12 cellular contexts compared by ENCODE assay signal in the genomic region with DNA sequence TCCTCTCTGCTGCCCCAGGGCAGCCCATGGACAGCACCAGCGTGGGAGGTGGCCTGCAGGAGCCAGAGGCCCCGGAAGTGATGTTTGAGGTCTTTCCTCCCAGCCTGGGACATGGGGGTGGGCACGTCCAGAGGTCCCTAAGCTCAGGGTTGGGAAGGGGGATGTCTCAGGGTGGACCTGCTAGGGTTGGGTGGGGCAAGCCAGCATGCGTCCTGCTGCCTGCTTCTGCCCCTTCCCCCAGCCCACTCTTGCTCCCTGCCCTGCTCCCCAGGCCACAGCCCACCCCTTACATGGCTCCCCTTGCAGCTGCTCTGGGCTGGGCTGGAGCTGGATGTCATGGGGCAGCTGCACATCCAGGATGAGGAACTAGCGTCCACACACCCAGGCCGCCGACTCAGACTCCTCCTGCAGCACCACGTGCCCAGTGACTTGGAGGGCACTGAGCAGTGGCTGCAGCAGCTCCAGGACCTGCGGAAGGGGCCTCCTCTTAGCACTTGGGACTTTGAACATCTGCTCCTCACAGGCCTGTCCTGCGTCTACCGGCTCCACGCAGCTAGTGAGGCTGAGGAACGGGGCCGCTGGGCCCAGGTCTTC. TPM values are rescaled to one million over a fixed set of nuclear protein-coding genes. Genes with fewer than 3 reads are reported as not detected.
DNase-seq lines count a peak whose midpoint lies in the region; ATAC-seq and TF ChIP-seq lines count a peak whose summit lies in the region.
"Had no signal": no experiment of that assay in that cellular context is flagged by ENCODE, and none has a peak within 500 bp of the region (broad histone marks: within the 10 kb centered on the region; RNA-seq: fewer than 3 reads in every experiment).

No MANE protein-coding gene starts in this region.

- H3K9me3 ChIP-seq in SK-N-SH, result no peaks in the 10 kb centered on the region
- H3K9me3 ChIP-seq in upper lobe of left lung, result no peaks in the 10 kb centered on the region

- H4K20me1 ChIP-seq in SK-N-SH (ENCODE audit: insufficient read depth), result no peaks in the 10 kb centered on the region

- H3K27ac Mint-ChIP-seq in effector memory CD8-positive, alpha-beta T cell, result peak overlapping the region; percentile 10 to 38
- H3K27ac Mint-ChIP-seq: T-helper 1 cell treated with Interleukin-12 subunit alpha and Interleukin-12 subunit beta and Interleukin-4 antibody, amounts not matched to agents 30 μg/mL and 1 μg/mL, for 36 hours had no signal

- TF ChIP-seq POLR2A in upper lobe of left lung (IDR thresholded peaks at IDR 0.05), result peak in 1 of 4 donors; percentile 44

- no peak overlapping the region for H3K9ac ChIP-seq in SK-N-SH

- H3K36me3 Mint-ChIP-seq in effector memory CD8-positive, alpha-beta T cell (ENCODE audit: insufficient read depth), result peaks cover 31% of the 10 kb centered on the region

- H3K4me1 Mint-ChIP-seq in effector memory CD8-positive, alpha-beta T cell (ENCODE audit: low read depth in 2 of 2), result peaks cover 0 to 2% of the 10 kb centered on the region in 2 donors

- H3K27me3 ChIP-seq in SK-N-SH (ENCODE audit: insufficient read depth), result peaks cover under 1% of the 10 kb centered on the region; the same call in 1 of the 2 replicates
- H3K27me3 ChIP-seq in upper lobe of left lung, result peaks cover 0 to 14% (median 4%) of the 10 kb centered on the region in 4 donors

- ATAC-seq in SK-N-SH treated with all-trans-retinoic acid at 6 μM for 48 hours (0 out of 3 replicates have a peak, but pooled peaks have one; percentile 11), upper lobe of left lung (ENCODE audit: low FRiP score in 2 of 2) (peak; percentile 64 to 74), HG03460 (IDR thresholded peaks at IDR 0.05; ENCODE audit: unreplicated experiment) (no peak)
- no peak for ATAC-seq in effector memory CD8-positive, alpha-beta T cell (replicated peaks)

- H2AFZ ChIP-seq in SK-N-SH (ENCODE audit: low read depth), result no peak overlapping the region

- H3K4me1 ChIP-seq in SK-N-SH (ENCODE audit: control insufficient read depth in 1 of 2, insufficient read depth in 2 of 2, low read depth in 1 of 2, low read length in 1 of 2) (no peaks in the 10 kb centered on the region), upper lobe of left lung (peaks cover 0 to 16% (median 1%) of the 10 kb centered on the region in 4 donors)

- H3K27ac ChIP-seq in SK-N-SH (ENCODE audit: low read depth in 2 of 2, low read length in 1 of 2) (no peak overlapping the region), upper lobe of left lung (peak overlapping the region in 1 of 4 donors; percentile 26)
- H3K27ac ChIP-seq: 22Rv1 had no signal

- H3K9me3 Mint-ChIP-seq in effector memory CD8-positive, alpha-beta T cell, result no peaks in the 10 kb centered on the region
- H3K9me3 Mint-ChIP-seq: T-helper 1 cell treated with Interleukin-12 subunit alpha and Interleukin-12 subunit beta and Interleukin-4 antibody, amounts not matched to agents 30 μg/mL and 1 μg/mL, for 36 hours had no signal

- peaks cover 13 to 14% of the 10 kb centered on the region in 2 experiments for H3K36me3 ChIP-seq in SK-N-SH (replicated peaks in 1 of 2; ENCODE audit: control insufficient read depth in 1 of 2, insufficient read depth in 2 of 2, low read length in 1 of 2)
- H3K36me3 ChIP-seq in upper lobe of left lung, result peaks cover 11 to 25% (median 23%) of the 10 kb centered on the region in 4 donors

- DNase-seq in SK-N-SH, result no peak
- DNase-seq in effector memory CD8-positive, alpha-beta T cell, result no peak
- DNase-seq in myocyte (ENCODE audit: low read depth), result peak; percentile 86
- peak in 1 of 2 donors; percentile 70 for DNase-seq in upper lobe of left lung
- no peak for DNase-seq in activated T-cell treated with anti-CD3 and anti-CD28 coated beads, Interleukin-2, amount 50 U/mL, for 1 hour
- no peak for DNase-seq in NCI-H345 treated with DMSO at 0.1 percent for 48 hours (lab: John Stamatoyannopoulos, UW; ENCODE audit: unreplicated experiment)
- DNase-seq: glutamatergic neuron, NCI-H526 treated with DMSO at 0.1 percent for 48 hours had no signal

- POLR2A ChIA-PET in SK-N-SH (lab: Yijun Ruan, JAX), result no interaction called here

- H3K27me3 Mint-ChIP-seq in effector memory CD8-positive, alpha-beta T cell, result peaks cover 0 to 12% of the 10 kb centered on the region in 2 donors

- no peak for TF ChIP-seq RAD21 in SK-N-SH (IDR thresholded peaks at IDR 0.05; ENCODE audit: low read length)

- H3K9me2 ChIP-seq in SK-N-SH, result no peaks in the 10 kb centered on the region

- 90% methylated on average over 7 of the region's 14 CpGs for WGBS in SK-N-SH (ENCODE audit: low lambda C conversion rate)
- WGBS in upper lobe of left lung, 2 donors, result 48 to 66% methylated on average over 4 to 14 of the region's 14 CpGs

- no peaks in the 10 kb centered on the region for H3F3A ChIP-seq in SK-N-SH (replicated peaks; ENCODE audit: insufficient read depth)

- H3K4me3 ChIP-seq in SK-N-SH (ENCODE audit: low read depth in 2 of 2, low read length in 1 of 2), result no peak overlapping the region
- H3K4me3 ChIP-seq in upper lobe of left lung, result no peak overlapping the region

- H3K4me3 Mint-ChIP-seq in effector memory CD8-positive, alpha-beta T cell, result no peak overlapping the region
- H3K4me3 Mint-ChIP-seq: T-helper 1 cell treated with Interleukin-12 subunit alpha and Interleukin-12 subunit beta and Interleukin-4 antibody, amounts not matched to agents 30 μg/mL and 1 μg/mL, for 36 hours had no signal

- CTCF ChIA-PET in SK-N-SH (lab: Yijun Ruan, JAX), result interaction anchor here (1.1 kb wide), 1 partner anchor 29 kb away, joined by 3 read pairs; no protein-coding TSS in a partner anchor

- no peak overlapping the region for H3K4me2 ChIP-seq in SK-N-SH

- H3K79me2 ChIP-seq in SK-N-SH (ENCODE audit: insufficient read depth), result no peaks in the 10 kb centered on the region

- TF ChIP-seq CTCF in SK-N-SH (IDR thresholded peaks at IDR 0.05) (no peak), upper lobe of left lung (IDR thresholded peaks at IDR 0.05) (no peak)

- TF ChIP-seq EP300 in SK-N-SH (IDR thresholded peaks at IDR 0.05; ENCODE audit: borderline replicate concordance in 1 of 2, low read depth in 1 of 2, low read length in 1 of 2) (no peak), upper lobe of left lung (IDR thresholded peaks at IDR 0.05) (no peak)

TF ChIP-seq in SK-N-SH treated with all-trans-retinoic acid at 6 μM for 48 hours, 23 proteins besides CTCF, POLR2A, EP300 and RAD21 (continues in another document):
- TF ChIP-seq GLIS3 (CRISPR knock-in tag; IDR thresholded peaks at IDR 0.05), result no peak
- no peak for TF ChIP-seq ZNF565 (CRISPR knock-in tag; conservative IDR thresholded peaks at IDR 0.05; ENCODE audit: low read depth)
- no peak for TF ChIP-seq BACH2 (CRISPR knock-in tag; IDR thresholded peaks at IDR 0.05; ENCODE audit: borderline replicate concordance)

TF ChIP-seq in SK-N-SH, 30 proteins besides CTCF, POLR2A, EP300 and RAD21 (continues in another document):
- TF ChIP-seq, protein P1, sequence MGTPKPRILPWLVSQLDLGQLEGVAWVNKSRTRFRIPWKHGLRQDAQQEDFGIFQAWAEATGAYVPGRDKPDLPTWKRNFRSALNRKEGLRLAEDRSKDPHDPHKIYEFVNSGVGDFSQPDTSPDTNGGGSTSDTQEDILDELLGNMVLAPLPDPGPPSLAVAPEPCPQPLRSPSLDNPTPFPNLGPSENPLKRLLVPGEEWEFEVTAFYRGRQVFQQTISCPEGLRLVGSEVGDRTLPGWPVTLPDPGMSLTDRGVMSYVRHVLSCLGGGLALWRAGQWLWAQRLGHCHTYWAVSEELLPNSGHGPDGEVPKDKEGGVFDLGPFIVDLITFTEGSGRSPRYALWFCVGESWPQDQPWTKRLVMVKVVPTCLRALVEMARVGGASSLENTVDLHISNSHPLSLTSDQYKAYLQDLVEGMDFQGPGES (IDR thresholded peaks at IDR 0.05; ENCODE audit: low read depth, low read length), result no peak
- TF ChIP-seq, protein P2, sequence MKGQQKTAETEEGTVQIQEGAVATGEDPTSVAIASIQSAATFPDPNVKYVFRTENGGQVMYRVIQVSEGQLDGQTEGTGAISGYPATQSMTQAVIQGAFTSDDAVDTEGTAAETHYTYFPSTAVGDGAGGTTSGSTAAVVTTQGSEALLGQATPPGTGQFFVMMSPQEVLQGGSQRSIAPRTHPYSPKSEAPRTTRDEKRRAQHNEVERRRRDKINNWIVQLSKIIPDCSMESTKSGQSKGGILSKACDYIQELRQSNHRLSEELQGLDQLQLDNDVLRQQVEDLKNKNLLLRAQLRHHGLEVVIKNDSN (IDR thresholded peaks at IDR 0.05; ENCODE audit: borderline replicate concordance, low read depth), result no peak
- no peak for TF ChIP-seq JUND (IDR thresholded peaks at IDR 0.05)

RNA-seq across cellular contexts. Expression of a gene that starts 1.4 kb away (rescaled TPM):
- not detected in 2 replicates for polyA plus RNA-seq in SK-N-SH (2012; rRNA removed)
- not detected in 2 replicates for polyA plus RNA-seq in SK-N-SH (2012; cell fraction: cytosol; rRNA removed)
- 0.22 and 0.30 TPM in 2 replicates for polyA plus RNA-seq in SK-N-SH (2012; cell fraction: nucleus; rRNA removed)
- total RNA-seq in myocyte (1.8 and 2.8 TPM in 2 replicates), upper lobe of left lung (under 1 TPM in 2 of 6 donors, not detected in 4; 0.14 to 0.30 TPM)
- polyA plus RNA-seq in myocyte (2012), result 3.5 TPM

RNA-seq across cellular contexts. Expression of a gene that starts 6.4 kb away (rescaled TPM):
- polyA plus RNA-seq in SK-N-SH (2012; rRNA removed), result 0.06 and 0.08 TPM in 2 replicates
- polyA plus RNA-seq in SK-N-SH (2012; cell fraction: cytosol; rRNA removed), result 0.05 and 0.13 TPM in 2 replicates
- polyA plus RNA-seq in SK-N-SH (2012; cell fraction: nucleus; rRNA removed), result 0.26 and 0.53 TPM in 2 replicates
- total RNA-seq in myocyte (0.13 and 0.16 TPM in 2 replicates), upper lobe of left lung (1 to 10 TPM in 1 of 6 donors, under 1 TPM in 3, not detected in 2; 0.46 to 2.1 (median 0.78) TPM)
- polyA plus RNA-seq in myocyte (2012), result 0.24 TPM

RNA-seq across cellular contexts. Expression of a gene that starts 9.0 kb away (rescaled TPM):
- polyA plus RNA-seq in SK-N-SH (2012; rRNA removed), result 150 and 163 TPM in 2 replicates
- polyA plus RNA-seq in SK-N-SH (2012; cell fraction: cytosol; rRNA removed), result 143 and 146 TPM in 2 replicates
- 184 and 200 TPM in 2 replicates for polyA plus RNA-seq in SK-N-SH (2012; cell fraction: nucleus; rRNA removed)
- total RNA-seq in myocyte (111 and 133 TPM in 2 replicates), upper lobe of left lung (10 to 100 TPM; 42.5 to 92.6 (median 72.2) TPM)
- 111 TPM for polyA plus RNA-seq in myocyte (2012)

RNA-seq across cellular contexts. Expression of a gene that starts 9.1 kb away (rescaled TPM):
- 16.8 and 24.6 TPM in 2 replicates for polyA plus RNA-seq in SK-N-SH (2012; rRNA removed)
- 12.0 and 18.8 TPM in 2 replicates for polyA plus RNA-seq in SK-N-SH (2012; cell fraction: cytosol; rRNA removed)
- polyA plus RNA-seq in SK-N-SH (2012; cell fraction: nucleus; rRNA removed), result 12.1 and 17.0 TPM in 2 replicates
- total RNA-seq in myocyte, result 20.8 and 24.1 TPM in 2 replicates
- polyA plus RNA-seq in myocyte (2012), result 24.0 TPM
- total RNA-seq in upper lobe of left lung, result 10 to 100 TPM in 5 of 6 donors, 1 to 10 TPM in 1; 3.1 to 22.2 (median 17.4) TPM

RNA-seq across cellular contexts. Expression of a gene that starts 22.4 kb away (rescaled TPM):
- 64.4 and 69.0 TPM in 2 replicates for polyA plus RNA-seq in SK-N-SH (2012; rRNA removed)
- polyA plus RNA-seq in SK-N-SH (2012; cell fraction: cytosol; rRNA removed), result 58.8 and 68.7 TPM in 2 replicates
- 29.0 and 31.1 TPM in 2 replicates for polyA plus RNA-seq in SK-N-SH (2012; cell fraction: nucleus; rRNA removed)
- total RNA-seq in myocyte (79.1 and 79.7 TPM in 2 replicates), upper lobe of left lung (100 to 1,000 TPM in 2 of 6 donors, 10 to 100 TPM in 4; 69.1 to 188 (median 89.9) TPM)
- polyA plus RNA-seq in myocyte (2012), result 55.0 TPM

Comparison
In these comparisons a context has a peak if more than half of its experiments do, and no peak if none do; other contexts are left out.
1. ATAC-seq: peak in SK-N-SH treated with all-trans-retinoic acid at 6 μM for 48 hours (single experiment) and upper lobe of left lung (2 of 2); none in effector memory CD8-positive, alpha-beta T cell (single experiment) and HG03460 (single experiment).